ENCODE assay signal across 23 cellular contexts in genomic region chr10:71346731-71347130, GRCh38. TPM values are rescaled to one million over a fixed set of nuclear protein-coding genes. Genes with fewer than 3 reads are reported as not detected.
DNase-seq lines count a peak whose midpoint lies in the region; ATAC-seq, FAIRE-seq and TF ChIP-seq lines count a peak whose summit lies in the region.
"Had no signal": no experiment of that assay in that cellular context is flagged by ENCODE, and none has a peak within 500 bp of the region (broad histone marks: within the 10 kb centered on the region; RNA-seq: fewer than 3 reads in every experiment).

No MANE protein-coding gene starts in this region.

- TF ChIP-seq RAD21 in HepG2 (CRISPR knock-in tag; IDR thresholded peaks at IDR 0.05) = no peak

- FAIRE-seq in HepG2 (lab: Jason Lieb, UNC) = no peak
- FAIRE-seq: A549, GM12892, GM18507, HTR-8/SVneo had no signal

- H3K9ac ChIP-seq in HepG2 (ENCODE audit: insufficient read depth, low read depth, low read length) = no peak overlapping the region

- peak overlapping the region; percentile 76 for H3K27ac ChIP-seq in HepG2 (ENCODE audit: extremely low read length, insufficient read depth, low read length)
- peak overlapping the region in 1 of 3 donors; percentile 73 for H3K27ac ChIP-seq in right lobe of liver
- peak overlapping the region; percentile 92 for H3K27ac ChIP-seq in WERI-Rb-1
- H3K27ac ChIP-seq: 22Rv1 had no signal

- ATAC-seq in HepG2 = no peak
- no peak for ATAC-seq in right lobe of liver
- no peak for ATAC-seq in activated CD8-positive, alpha-beta memory T cell treated with anti-CD3 and anti-CD28 coated beads, Interleukin-2, amount 10 ng/mL, durations not matched to agents 7 days and 5 days
- ATAC-seq: GM23338, HCT116 had no signal

- TF ChIP-seq POLR2A in HepG2 (IDR thresholded peaks at IDR 0.05; ENCODE audit: insufficient read depth in 1 of 2, low read depth in 2 of 2, low read length in 2 of 2) = no peak
- no peak for TF ChIP-seq POLR2A in right lobe of liver (IDR thresholded peaks at IDR 0.05)

- peaks cover 92% of the 10 kb centered on the region for H3K4me1 ChIP-seq in HepG2 (ENCODE audit: insufficient read depth, low read length)
- H3K4me1 ChIP-seq in right lobe of liver = peaks cover 0 to 73% (median 20%) of the 10 kb centered on the region in 4 donors

- WGBS in HepG2 (ENCODE audit: low lambda C conversion rate) = 60% methylated on average over 3 of the region's 3 CpGs
- WGBS in right lobe of liver (ENCODE audit: insufficient coverage, low coverage, low lambda C conversion rate, missing lambda C conversion rate) = no CpG with 5 or more reads among the region's 3 CpGs

- H3K36me3 Mint-ChIP-seq in activated CD8-positive, alpha-beta memory T cell treated with anti-CD3 and anti-CD28 coated beads, Interleukin-2, amount 10 ng/mL, durations not matched to agents 7 days and 5 days = no peaks in the 10 kb centered on the region

- CTCF ChIA-PET in HepG2 (lab: Yijun Ruan, JAX; ENCODE audit: low intra/inter-chr PET ratio, low total read pairs) = no interaction called here
- CTCF ChIA-PET in activated CD8-positive, alpha-beta memory T cell treated with anti-CD3 and anti-CD28 coated beads, Interleukin-2, amount 10 ng/mL, durations not matched to agents 7 days and 5 days (lab: Charles Lee) = no interaction called here

- peak overlapping the region; percentile 70; the same call in 1 of the 2 replicates for H3K4me2 ChIP-seq in HepG2 (ENCODE audit: low read depth, low read length)
- H3K4me2 ChIP-seq: GM23338 had no signal

- H2AFZ ChIP-seq in HepG2 (ENCODE audit: low read length) = no peak overlapping the region
- H2AFZ ChIP-seq: GM23338 had no signal

- TF ChIP-seq EP300 in HepG2 (IDR thresholded peaks at IDR 0.05; ENCODE audit: low read depth in 2 of 2, low read length in 2 of 2) (no peak), HepG2 (CRISPR knock-in tag; IDR thresholded peaks at IDR 0.05; ENCODE audit: borderline replicate concordance) (no peak)

- no peaks in the 10 kb centered on the region for H3K4me1 Mint-ChIP-seq in activated CD8-positive, alpha-beta memory T cell treated with anti-CD3 and anti-CD28 coated beads, Interleukin-2, amount 10 ng/mL, durations not matched to agents 7 days and 5 days

- in situ Hi-C loops in HepG2 (cut with HindIII; ENCODE audit: extremely low pct_ligation_motif_present, low pct_unique_long_range_greater_than_20kb) = loop anchor here (25.0 kb wide), 1 partner anchor 691 kb away; no protein-coding TSS in a partner anchor

- no peaks in the 10 kb centered on the region for H3K9me3 Mint-ChIP-seq in activated CD8-positive, alpha-beta memory T cell treated with anti-CD3 and anti-CD28 coated beads, Interleukin-2, amount 10 ng/mL, durations not matched to agents 7 days and 5 days (ENCODE audit: low read depth)
- H3K9me3 Mint-ChIP-seq: CD4-positive, alpha-beta T cell; HFFc6; IgD-negative memory B cell had no signal

- H3K27me3 Mint-ChIP-seq in activated CD8-positive, alpha-beta memory T cell treated with anti-CD3 and anti-CD28 coated beads, Interleukin-2, amount 10 ng/mL, durations not matched to agents 7 days and 5 days = no peaks in the 10 kb centered on the region
- H3K27me3 Mint-ChIP-seq: CD4-positive, alpha-beta T cell; IgD-negative memory B cell had no signal

- H3K79me2 ChIP-seq in HepG2 (ENCODE audit: insufficient read depth, low read length) = peaks cover 4% of the 10 kb centered on the region

- intact Hi-C loops in HepG2 (cut with micrococcal nuclease; ENCODE audit: unreplicated experiment) = no loop called here
- intact Hi-C loops in right lobe of liver (cut with DNase I) = no loop called here

- POLR2A ChIA-PET in HepG2 (lab: Yijun Ruan, JAX) = interaction anchor here (0.9 to 3.9 kb wide), 4 partner anchors 10 to 31 kb away, joined by 3 to 72 read pairs (median 13); partner anchors contain the start of gene SLC29A3

- no peaks in the 10 kb centered on the region for H4K20me1 ChIP-seq in HepG2 (ENCODE audit: insufficient read depth, low read length)

- TF ChIP-seq CTCF in HepG2 (CRISPR knock-in tag; IDR thresholded peaks at IDR 0.05) (no peak), right lobe of liver (IDR thresholded peaks at IDR 0.05) (no peak), WERI-Rb-1 (IDR thresholded peaks at IDR 0.05; ENCODE audit: low read depth, low read length) (no peak)

- H3K4me3 Mint-ChIP-seq in activated CD8-positive, alpha-beta memory T cell treated with anti-CD3 and anti-CD28 coated beads, Interleukin-2, amount 10 ng/mL, durations not matched to agents 7 days and 5 days = no peak overlapping the region
- H3K4me3 Mint-ChIP-seq: CD4-positive, alpha-beta T cell; GM23338; HFFc6; IgD-negative memory B cell had no signal

- H3K27ac Mint-ChIP-seq in activated CD8-positive, alpha-beta memory T cell treated with anti-CD3 and anti-CD28 coated beads, Interleukin-2, amount 10 ng/mL, durations not matched to agents 7 days and 5 days = no peak overlapping the region
- H3K27ac Mint-ChIP-seq: CD4-positive, alpha-beta T cell; GM23338; HFFc6 had no signal

- DNase-seq in HepG2 (ENCODE audit: low spot score) = no peak
- no peak for DNase-seq in right lobe of liver
- DNase-seq in WERI-Rb-1 = peak; percentile 97
- peak; percentile 27 for DNase-seq in retina
- no peak for DNase-seq in NCI-H1048 (lab: John Stamatoyannopoulos, UW)
- no peak for DNase-seq in NCI-H187 (lab: John Stamatoyannopoulos, UW)
- DNase-seq in activated CD8-positive, alpha-beta memory T cell treated with anti-CD3 and anti-CD28 coated beads, Interleukin-2, amount 10 ng/mL, durations not matched to agents 7 days and 5 days = no peak
- DNase-seq: AML-193; Caco-2; CD4-positive, alpha-beta T cell; DMS153; DMS79; GDM1; H7; HFFc6 had no signal

- H3K9me3 ChIP-seq in HepG2 (ENCODE audit: low read length) (no peaks in the 10 kb centered on the region), right lobe of liver (no peaks in the 10 kb centered on the region), WERI-Rb-1 (ENCODE audit: severe bottlenecking) (no peaks in the 10 kb centered on the region)
- H3K9me3 ChIP-seq: A549, Caco-2 had no signal

- H3K4me3 ChIP-seq in HepG2 (replicated peaks in 1 of 3; ENCODE audit: insufficient read depth in 1 of 3, low read depth in 2 of 3, low read length in 3 of 3) = no peak overlapping the region
- peak overlapping the region in 1 of 3 donors; percentile 51 for H3K4me3 ChIP-seq in right lobe of liver
- no peak overlapping the region for H3K4me3 ChIP-seq in WERI-Rb-1 (ENCODE audit: low read depth, low read length)
- H3K4me3 ChIP-seq: A549, GM23338 had no signal

- no TSS peak for BruUV-seq in HepG2 (replicated peaks; lab: Mats Ljungman, UMichigan)

- H3K36me3 ChIP-seq in HepG2 (replicated peaks in 1 of 2; ENCODE audit: control insufficient read depth in 1 of 2, insufficient read depth in 2 of 2, low read length in 2 of 2) (peaks cover 4 to 15% of the 10 kb centered on the region in 2 experiments; a peak in 3 of 5 replicates), right lobe of liver (no peaks in the 10 kb centered on the region), WERI-Rb-1 (peaks cover 77% of the 10 kb centered on the region)

- H3K27me3 ChIP-seq in HepG2 (ENCODE audit: control insufficient read depth in 1 of 2, insufficient read depth in 2 of 2, low read length in 2 of 2) (no peaks in the 10 kb centered on the region), right lobe of liver (no peaks in the 10 kb centered on the region), WERI-Rb-1 (ENCODE audit: insufficient read depth, low read depth, severe bottlenecking) (no peaks in the 10 kb centered on the region)

RNA-seq across cellular contexts. Expression of gene SLC29A3, which starts 27.7 kb away (rescaled TPM):
- total RNA-seq in HepG2 (2016; rRNA removed; fragmentation: Illumina TruSeq; extraction: Trizol) (5.3 and 8.6 TPM in 2 replicates), right lobe of liver (10 to 100 TPM in 2 of 6 experiments, 1 to 10 TPM in 4; 5.7 to 17.4 (median 7.7) TPM)
- total RNA-seq in HepG2 (2016; cell fraction: cytosol; rRNA removed; fragmentation: Illumina TruSeq; extraction: Trizol; ENCODE audit: low read depth) = 3.3 and 4.1 TPM in 2 replicates
- total RNA-seq in HepG2 (2016; cell fraction: insoluble cytoplasmic fraction; rRNA removed; fragmentation: Illumina TruSeq; extraction: Trizol) = 5.0 and 9.4 TPM in 2 replicates
- total RNA-seq in HepG2 (2016; cell fraction: membrane; rRNA removed; fragmentation: Illumina TruSeq; extraction: Trizol) = 6.3 and 7.6 TPM in 2 replicates
- 9.6 and 10.1 TPM in 2 replicates for total RNA-seq in HepG2 (2016; cell fraction: nucleus; rRNA removed; fragmentation: Illumina TruSeq; extraction: Trizol)
- polyA plus RNA-seq in HepG2 (2011; rRNA removed) = 11.8 and 14.4 TPM in 2 replicates
- 11.4 and 13.2 TPM in 2 replicates for polyA plus RNA-seq in HepG2 (2011; cell fraction: cytosol; rRNA removed)
- polyA plus RNA-seq in HepG2 (2011; cell fraction: nucleus; rRNA removed) = 10.9 and 11.3 TPM in 2 replicates
- polyA plus RNA-seq in HepG2 (2012) = 13.5 and 17.5 TPM in 2 replicates
- polyA plus RNA-seq in HepG2 (2016; cell fraction: cytosol; fragmentation: Illumina TruSeq; extraction: Trizol; ENCODE audit: low read depth) = 5.1 and 5.8 TPM in 2 replicates
- 6.5 and 10.2 TPM in 2 replicates for polyA plus RNA-seq in HepG2 (2016; cell fraction: insoluble cytoplasmic fraction; fragmentation: Illumina TruSeq; extraction: Trizol; ENCODE audit: low read depth)
- 8.9 and 9.6 TPM in 2 replicates for polyA plus RNA-seq in HepG2 (2016; cell fraction: membrane; fragmentation: Illumina TruSeq; extraction: Trizol; ENCODE audit: low read depth)
- polyA plus RNA-seq in HepG2 (2016; cell fraction: nucleus; fragmentation: Illumina TruSeq; extraction: Trizol; ENCODE audit: insufficient read depth, low read depth) = 19.0 and 21.6 TPM in 2 replicates
- 18.5 and 33.8 TPM in 2 replicates for polyA minus RNA-seq in HepG2 (2011; rRNA and poly(A)+ RNA removed; ENCODE audit: low replicate concordance)
- polyA minus RNA-seq in HepG2 (2011; cell fraction: cytosol; rRNA and poly(A)+ RNA removed) = 8.6 and 10.2 TPM in 2 replicates
- 11.1 and 12.4 TPM in 2 replicates for polyA minus RNA-seq in HepG2 (2011; cell fraction: nucleus; rRNA and poly(A)+ RNA removed)
- total RNA-seq in activated CD8-positive, alpha-beta memory T cell treated with anti-CD3 and anti-CD28 coated beads, Interleukin-2, amount 10 ng/mL, durations not matched to agents 7 days and 5 days = 1 to 10 TPM; 3.4 to 5.1 TPM

RNA-seq across cellular contexts. Expression of gene CDH23, which starts 50.0 kb away (rescaled TPM):
- total RNA-seq in HepG2 (2016; rRNA removed; fragmentation: Illumina TruSeq; extraction: Trizol) = not detected in 2 replicates
- 0.35 and 0.71 TPM in 2 replicates for total RNA-seq in HepG2 (2016; cell fraction: cytosol; rRNA removed; fragmentation: Illumina TruSeq; extraction: Trizol; ENCODE audit: low read depth)
- total RNA-seq in HepG2 (2016; cell fraction: insoluble cytoplasmic fraction; rRNA removed; fragmentation: Illumina TruSeq; extraction: Trizol) = not detected in 2 replicates
- 0.28 TPM in 1 of 2 replicates, not detected in the other for total RNA-seq in HepG2 (2016; cell fraction: membrane; rRNA removed; fragmentation: Illumina TruSeq; extraction: Trizol)
- total RNA-seq in HepG2 (2016; cell fraction: nucleus; rRNA removed; fragmentation: Illumina TruSeq; extraction: Trizol) = not detected in 2 replicates
- polyA plus RNA-seq in HepG2 (2011; rRNA removed) = 0.13 and 0.48 TPM in 2 replicates
- polyA plus RNA-seq in HepG2 (2011; cell fraction: cytosol; rRNA removed) = 0.13 and 0.15 TPM in 2 replicates
- 0.45 and 0.98 TPM in 2 replicates for polyA plus RNA-seq in HepG2 (2011; cell fraction: nucleus; rRNA removed)
- 0.08 and 0.12 TPM in 2 replicates for polyA plus RNA-seq in HepG2 (2012)
- 0.34 and 0.35 TPM in 2 replicates for polyA plus RNA-seq in HepG2 (2016; cell fraction: cytosol; fragmentation: Illumina TruSeq; extraction: Trizol; ENCODE audit: low read depth)
- not detected in 2 replicates for polyA plus RNA-seq in HepG2 (2016; cell fraction: insoluble cytoplasmic fraction; fragmentation: Illumina TruSeq; extraction: Trizol; ENCODE audit: low read depth)
- not detected in 2 replicates for polyA plus RNA-seq in HepG2 (2016; cell fraction: membrane; fragmentation: Illumina TruSeq; extraction: Trizol; ENCODE audit: low read depth)
- polyA plus RNA-seq in HepG2 (2016; cell fraction: nucleus; fragmentation: Illumina TruSeq; extraction: Trizol; ENCODE audit: insufficient read depth, low read depth) = not detected in 2 replicates
- 0.12 and 0.14 TPM in 2 replicates for polyA minus RNA-seq in HepG2 (2011; rRNA and poly(A)+ RNA removed; ENCODE audit: low replicate concordance)
- polyA minus RNA-seq in HepG2 (2011; cell fraction: cytosol; rRNA and poly(A)+ RNA removed) = not detected in 2 replicates
- polyA minus RNA-seq in HepG2 (2011; cell fraction: nucleus; rRNA and poly(A)+ RNA removed) = 0.52 and 0.62 TPM in 2 replicates
- 10 to 100 TPM in 1 of 6 experiments, 1 to 10 TPM in 5; 3.3 to 19.7 (median 6.3) TPM for total RNA-seq in right lobe of liver
- total RNA-seq in activated CD8-positive, alpha-beta memory T cell treated with anti-CD3 and anti-CD28 coated beads, Interleukin-2, amount 10 ng/mL, durations not matched to agents 7 days and 5 days = under 1 TPM; 0.16 to 0.61 TPM
- polyA plus RNA-seq: IgD-negative memory B cell had no signal

Comparison
In these comparisons a context has a peak if more than half of its experiments do, and no peak if none do; other contexts are left out.
1. DNase-seq: peak in WERI-Rb-1 (single experiment) and retina (single experiment); none in HepG2 (single experiment), right lobe of liver (0 of 3), NCI-H1048 (single experiment), NCI-H187 (0 of 2) and activated CD8-positive, alpha-beta memory T cell treated with anti-CD3 and anti-CD28 coated beads, Interleukin-2, amount 10 ng/mL, durations not matched to agents 7 days and 5 days (single experiment).